Comparison of ENCODE assay signal across 1 cellular context in genomic region chr10:21517134-21517982, GRCh38.
TF ChIP-seq lines count a peak whose summit lies in the region.

No MANE protein-coding gene starts in this region.

TF ChIP-seq in HEK293, 187 proteins besides CTCF, POLR2A, EP300 and RAD21 (continued from another document and continues in another):
- TF ChIP-seq BCL6B (tag by site-specific recombination; IDR thresholded peaks at IDR 0.05) (no peak), ZNF398 (tag by site-specific recombination; IDR thresholded peaks at IDR 0.05) (no peak), ZNF549 (tag by site-specific recombination; IDR thresholded peaks at IDR 0.05) (no peak), ZNF473 (tag by site-specific recombination; IDR thresholded peaks at IDR 0.05) (no peak), ZBTB20 (tag by site-specific recombination; IDR thresholded peaks at IDR 0.05) (peak; percentile 89), ZNF391 (tag by site-specific recombination; IDR thresholded peaks at IDR 0.05; ENCODE audit: borderline replicate concordance, low read depth) (no peak), OSR2 (tag by site-specific recombination; IDR thresholded peaks at IDR 0.05) (peak; percentile 21), ZSCAN16 (tag by site-specific recombination; IDR thresholded peaks at IDR 0.05) (peak; percentile 85; the same call in 1 of the 2 replicates), ZSCAN4 (tag by site-specific recombination; IDR thresholded peaks at IDR 0.05) (no peak), ZBTB26 (tag by site-specific recombination; optimal IDR thresholded peaks at IDR 0.05) (peak; percentile 93), SP2 (tag by site-specific recombination; IDR thresholded peaks at IDR 0.05) (no peak), HOXD13 (CRISPR knock-in tag; IDR thresholded peaks at IDR 0.05; ENCODE audit: borderline replicate concordance) (no peak), FEZF1 (tag by site-specific recombination; IDR thresholded peaks at IDR 0.05) (no peak), ZFP37 (tag by site-specific recombination; IDR thresholded peaks at IDR 0.05) (0 out of 2 replicates have a peak, but pooled peaks have one; percentile 61), ZNF16 (tag by site-specific recombination; IDR thresholded peaks at IDR 0.05; ENCODE audit: low read depth) (no peak), HOXC10 (CRISPR knock-in tag; IDR thresholded peaks at IDR 0.05) (no peak), ZNF121 (tag by site-specific recombination; IDR thresholded peaks at IDR 0.05) (no peak), RBAK (tag by site-specific recombination; IDR thresholded peaks at IDR 0.05) (no peak), ZNF555 (tag by site-specific recombination; conservative IDR thresholded peaks at IDR 0.05) (no peak), ZNF146 (tag by site-specific recombination; IDR thresholded peaks at IDR 0.05) (no peak), ZNF184 (tag by site-specific recombination; IDR thresholded peaks at IDR 0.05) (0 out of 2 replicates have a peak, but pooled peaks have one; percentile 31), ZNF266 (tag by site-specific recombination; IDR thresholded peaks at IDR 0.05; ENCODE audit: low read depth) (no peak), ZNF423 (tag by site-specific recombination; IDR thresholded peaks at IDR 0.05) (no peak), ZNF341 (tag by site-specific recombination; IDR thresholded peaks at IDR 0.05; ENCODE audit: low read depth) (no peak), ZNF404 (tag by site-specific recombination; IDR thresholded peaks at IDR 0.05) (no peak), PRDM1 (tag by site-specific recombination; IDR thresholded peaks at IDR 0.05) (no peak), ZBTB44 (tag by site-specific recombination; IDR thresholded peaks at IDR 0.05) (peak; percentile 53; the same call in 1 of the 2 replicates), TCF7L2 (IDR thresholded peaks at IDR 0.05; ENCODE audit: borderline replicate concordance, low read depth, low read length) (peak; percentile 75; the same call in 1 of the 2 replicates), ZNF239 (tag by site-specific recombination; IDR thresholded peaks at IDR 0.05) (no peak), ZFHX2 (tag by site-specific recombination; conservative IDR thresholded peaks at IDR 0.05) (peak; percentile 38), KLF8 (tag by site-specific recombination; IDR thresholded peaks at IDR 0.05) (peak; percentile 50; the same call in 1 of the 2 replicates), ZNF274 (IDR thresholded peaks at IDR 0.05; ENCODE audit: low read length) (no peak), ZNF274 (tag by site-specific recombination; IDR thresholded peaks at IDR 0.05; ENCODE audit: borderline replicate concordance) (no peak), ZNF140 (tag by site-specific recombination; IDR thresholded peaks at IDR 0.05) (no peak), KLF10 (tag by site-specific recombination; IDR thresholded peaks at IDR 0.05) (no peak; the same call in 1 of the 2 replicates), ZBTB6 (tag by site-specific recombination; IDR thresholded peaks at IDR 0.05) (peak; percentile 13; the same call in 1 of the 2 replicates), ZNF785 (tag by site-specific recombination; IDR thresholded peaks at IDR 0.05) (no peak), ZNF366 (tag by site-specific recombination; conservative IDR thresholded peaks at IDR 0.05) (peak; percentile 89), ZNF670 (tag by site-specific recombination; IDR thresholded peaks at IDR 0.05; ENCODE audit: low read depth) (no peak), KLF9 (tag by site-specific recombination; IDR thresholded peaks at IDR 0.05; ENCODE audit: low read depth) (no peak), ZNF138 (tag by site-specific recombination; IDR thresholded peaks at IDR 0.05; ENCODE audit: borderline replicate concordance) (no peak), ZNF10 (tag by site-specific recombination; IDR thresholded peaks at IDR 0.05) (peak; percentile 30; the same call in 1 of the 2 replicates), ZNF335 (tag by site-specific recombination; conservative IDR thresholded peaks at IDR 0.05) (peak; percentile 72), HIC1 (tag by site-specific recombination; IDR thresholded peaks at IDR 0.05) (no peak), ZNF704 (tag by site-specific recombination; IDR thresholded peaks at IDR 0.05) (no peak), ZNF624 (tag by site-specific recombination; IDR thresholded peaks at IDR 0.05) (no peak), ZNF112 (tag by site-specific recombination; IDR thresholded peaks at IDR 0.05) (no peak), BCL11B (tag by site-specific recombination; IDR thresholded peaks at IDR 0.05; ENCODE audit: low read depth) (no peak), ZNF776 (tag by site-specific recombination; IDR thresholded peaks at IDR 0.05; ENCODE audit: borderline replicate concordance) (no peak), YY2 (tag by site-specific recombination; IDR thresholded peaks at IDR 0.05) (no peak), KLF17 (tag by site-specific recombination; IDR thresholded peaks at IDR 0.05) (no peak), ZNF639 (tag by site-specific recombination; IDR thresholded peaks at IDR 0.05) (no peak; the same call in 1 of the 2 replicates), ZNF777 (tag by site-specific recombination; IDR thresholded peaks at IDR 0.05; ENCODE audit: borderline replicate concordance) (no peak), ZNF621 (tag by site-specific recombination; IDR thresholded peaks at IDR 0.05) (no peak), ZNF302 (tag by site-specific recombination; IDR thresholded peaks at IDR 0.05; ENCODE audit: low read depth) (no peak)
